8 cellular contexts compared by ENCODE assay signal in genomic region chr1:227946624-227947424, GRCh38. TPM values are rescaled to one million over a fixed set of nuclear protein-coding genes. Genes with fewer than 3 reads are reported as not detected.
DNase-seq lines count a peak whose midpoint lies in the region; ATAC-seq, FAIRE-seq and TF ChIP-seq lines count a peak whose summit lies in the region.

No MANE protein-coding gene starts in this region.

- peaks cover 7% of the 10 kb centered on the region for H3K27me3 ChIP-seq in DND-41 (ENCODE audit: insufficient read depth, low read length, poor library complexity)
- H3K27me3 ChIP-seq in lower lobe of right lung (ENCODE audit: low read depth), result peaks cover 19% of the 10 kb centered on the region

- ATAC-seq in DND-41 (ENCODE audit: insufficient read depth, low read depth) (peak; percentile 52), lower lobe of right lung (peak; percentile 88 to 90), HG03571 (IDR thresholded peaks at IDR 0.05; ENCODE audit: unreplicated experiment) (no peak)

- no peak overlapping the region for H3K27ac ChIP-seq in DND-41 (ENCODE audit: low read length)
- peak overlapping the region; percentile 73 for H3K27ac ChIP-seq in lower lobe of right lung

- peak; percentile 20 for TF ChIP-seq CTCF in DND-41 (IDR thresholded peaks at IDR 0.05; ENCODE audit: borderline replicate concordance, extremely low read depth, low read length, poor library complexity, severe bottlenecking)
- TF ChIP-seq CTCF in lower lobe of right lung (IDR thresholded peaks at IDR 0.05), result peak; percentile 79

- no peak overlapping the region for H2AFZ ChIP-seq in DND-41 (ENCODE audit: low read depth, low read length)

- no peak overlapping the region for H3K4me2 ChIP-seq in DND-41 (ENCODE audit: insufficient read depth, low read length)

- 0 out of 2 replicates have a peak, but pooled peaks cover 3% of the 10 kb centered on the region for H4K20me1 ChIP-seq in DND-41 (ENCODE audit: insufficient read depth, low read length)

- H3K4me3 ChIP-seq in DND-41 (ENCODE audit: low read depth in 1 of 2, low read length in 2 of 2) (no peak overlapping the region), lower lobe of right lung (peak overlapping the region; percentile 62)

- H3K4me1 ChIP-seq in DND-41 (ENCODE audit: insufficient read depth, low read length) (no peaks in the 10 kb centered on the region), lower lobe of right lung (peaks cover 37% of the 10 kb centered on the region)

- H3K36me3 ChIP-seq in DND-41 (ENCODE audit: insufficient read depth, low read length) (no peaks in the 10 kb centered on the region), lower lobe of right lung (no peaks in the 10 kb centered on the region)

- no peak for TF ChIP-seq POLR2A in H54 (IDR thresholded peaks at IDR 0.05; ENCODE audit: low read depth, low read length)

- no peaks in the 10 kb centered on the region for H3K79me2 ChIP-seq in DND-41 (ENCODE audit: insufficient read depth, low read length)

- DNase-seq in DND-41, result no peak
- DNase-seq in H54 (ENCODE audit: insufficient read length, low spot score), result peak; percentile 94
- peak; percentile 48 for DNase-seq in NCI-H2107 (lab: John Stamatoyannopoulos, UW)
- peak; percentile 52 for DNase-seq in activated CD4-positive, alpha-beta T cell treated with anti-CD3 and anti-CD28 coated beads, Interleukin-2, amount 50 U/mL, for 1 hour
- peak; percentile 26 for DNase-seq in effector CD8-positive, alpha-beta T cell (lab: John Stamatoyannopoulos, UW)
- peak; percentile 85 for DNase-seq in lower lobe of right lung
- DNase-seq in stimulated activated CD4-positive, alpha-beta T cell treated with anti-CD3 and anti-CD28 coated beads, TNF-alpha, amount 100 ng/mL, for 48 hours (ENCODE audit: low read depth in 3 of 3), result peak in 2 of 3 donors; percentile 13 to 46

- FAIRE-seq in H54 (lab: Jason Lieb, UNC), result no peak

- H3K9me3 ChIP-seq in DND-41 (ENCODE audit: insufficient read depth, low read length, severe bottlenecking), result no peaks in the 10 kb centered on the region
- no peaks in the 10 kb centered on the region for H3K9me3 ChIP-seq in lower lobe of right lung

- H3K9ac ChIP-seq in DND-41 (ENCODE audit: low read depth, low read length), result no peak overlapping the region

- intact Hi-C loops in lower lobe of right lung (cut with DNase I), result no loop called here

RNA-seq across cellular contexts. Expression of gene WNT9A, which starts 0.9 kb away (rescaled TPM):
- total RNA-seq in lower lobe of right lung, result 7.0 TPM

RNA-seq across cellular contexts. Expression of gene WNT3A, which starts 60.0 kb away (rescaled TPM):
- total RNA-seq in lower lobe of right lung, result 6.0 TPM
